In genomic region chr9:2816476-2817141, GRCh38 we compare ENCODE assay signal across 12 cellular contexts. TPM values are rescaled to one million over a fixed set of nuclear protein-coding genes. Genes with fewer than 3 reads are reported as not detected.
DNase-seq lines count a peak whose midpoint lies in the region; ATAC-seq and TF ChIP-seq lines count a peak whose summit lies in the region.
"Had no signal": no experiment of that assay in that cellular context is flagged by ENCODE, and none has a peak within 500 bp of the region (broad histone marks: within the 10 kb centered on the region; RNA-seq: fewer than 3 reads in every experiment).

No MANE protein-coding gene starts in this region.

- DNase-seq in AG10803 (ENCODE audit: low read depth) (peak; percentile 13), fibroblast of villous mesenchyme (ENCODE audit: low read depth) (peak; percentile 96), osteoblast (ENCODE audit: insufficient read length, low spot score, missing footprints) (no peak), NCI-H748 (lab: John Stamatoyannopoulos, UW; ENCODE audit: unreplicated experiment) (no peak), PC-3 (no peak), NCI-H2196 (lab: John Stamatoyannopoulos, UW; ENCODE audit: unreplicated experiment) (no peak)
- no peak for DNase-seq in activated T-helper 1 cell treated with anti-CD3 and anti-CD28 coated beads, Interleukin-12 subunit alpha, Interleukin-12 subunit beta, Interleukin-2, Interleukin-4 antibody, amounts not matched to agents 30 ng/mL and 10 ng/mL and 1 ng/mL, durations not matched to agents 14 hours and 24 hours and 36 hours (ENCODE audit: low spot score)
- DNase-seq in activated effector memory CD4-positive, alpha-beta T cell treated with Interleukin-2 at 50 U/mL for 16 hours, result no peak
- DNase-seq: substantia nigra, SW 1271 had no signal

- no peak for ATAC-seq in PC-3
- ATAC-seq: left lobe of liver had no signal

- intact Hi-C loops in activated T-helper 1 cell treated with anti-CD3 and anti-CD28 coated beads, Interleukin-12 subunit alpha, Interleukin-12 subunit beta, Interleukin-2, Interleukin-4 antibody, amounts not matched to agents 30 ng/mL and 10 ng/mL and 1 ng/mL, durations not matched to agents 14 hours and 24 hours and 36 hours (cut with micrococcal nuclease), result no loop called here
- intact Hi-C loops in PC-3 (cut with micrococcal nuclease), result no loop called here

- BruUV-seq in PC-3 (replicated peaks; lab: Mats Ljungman, UMichigan), result no TSS peak

- H3K27ac Mint-ChIP-seq in activated T-helper 1 cell treated with anti-CD3 and anti-CD28 coated beads, Interleukin-12 subunit alpha, Interleukin-12 subunit beta, Interleukin-2, Interleukin-4 antibody, amounts not matched to agents 30 ng/mL and 10 ng/mL and 1 ng/mL, durations not matched to agents 14 hours and 24 hours and 36 hours, result peak overlapping the region; percentile 3

- H3K4me2 ChIP-seq in osteoblast (ENCODE audit: insufficient read depth, low read length) (peak overlapping the region; percentile 52), PC-3 (ENCODE audit: low read length) (no peak overlapping the region)

- H3K4me1 ChIP-seq in osteoblast (ENCODE audit: insufficient read depth, low read length) (peaks cover 40% of the 10 kb centered on the region), PC-3 (ENCODE audit: insufficient read depth, low read length) (no peaks in the 10 kb centered on the region)

- no peaks in the 10 kb centered on the region for H3K9me3 Mint-ChIP-seq in activated T-helper 1 cell treated with anti-CD3 and anti-CD28 coated beads, Interleukin-12 subunit alpha, Interleukin-12 subunit beta, Interleukin-2, Interleukin-4 antibody, amounts not matched to agents 30 ng/mL and 10 ng/mL and 1 ng/mL, durations not matched to agents 14 hours and 24 hours and 36 hours

- peaks cover 15% of the 10 kb centered on the region for H3K79me2 ChIP-seq in osteoblast (ENCODE audit: insufficient read depth, low read length)
- no peaks in the 10 kb centered on the region for H3K79me2 ChIP-seq in PC-3 (ENCODE audit: low read length)

- H4K20me1 ChIP-seq in osteoblast (ENCODE audit: insufficient read depth, low read length) (no peaks in the 10 kb centered on the region), PC-3 (ENCODE audit: low read length) (no peaks in the 10 kb centered on the region)

- peaks cover 45% of the 10 kb centered on the region for H3K36me3 Mint-ChIP-seq in activated T-helper 1 cell treated with anti-CD3 and anti-CD28 coated beads, Interleukin-12 subunit alpha, Interleukin-12 subunit beta, Interleukin-2, Interleukin-4 antibody, amounts not matched to agents 30 ng/mL and 10 ng/mL and 1 ng/mL, durations not matched to agents 14 hours and 24 hours and 36 hours (ENCODE audit: low read depth)

- H3F3A ChIP-seq in PC-3 (ENCODE audit: low read length, unreplicated experiment), result no peaks in the 10 kb centered on the region

- H3K4me3 Mint-ChIP-seq in activated T-helper 1 cell treated with anti-CD3 and anti-CD28 coated beads, Interleukin-12 subunit alpha, Interleukin-12 subunit beta, Interleukin-2, Interleukin-4 antibody, amounts not matched to agents 30 ng/mL and 10 ng/mL and 1 ng/mL, durations not matched to agents 14 hours and 24 hours and 36 hours, result no peak overlapping the region

- H3K27ac ChIP-seq in osteoblast (ENCODE audit: low read depth, low read length), result peak overlapping the region; percentile 96
- H3K27ac ChIP-seq in PC-3 (ENCODE audit: low read length), result no peak overlapping the region
- H3K27ac ChIP-seq: HL-60 had no signal

- no peak overlapping the region for H3K9ac ChIP-seq in PC-3 (ENCODE audit: low read length)

- H2AFZ ChIP-seq in osteoblast (ENCODE audit: low read length) (no peak overlapping the region), PC-3 (ENCODE audit: low read length) (no peak overlapping the region)

- no peaks in the 10 kb centered on the region for H3K27me3 ChIP-seq in osteoblast (ENCODE audit: insufficient read depth, low read length)
- H3K27me3 ChIP-seq in PC-3 (ENCODE audit: low read length), result no peaks in the 10 kb centered on the region

- H3K4me3 ChIP-seq in AG10803 (ENCODE audit: low read length) (no peak overlapping the region), fibroblast of villous mesenchyme (ENCODE audit: low read depth, low read length) (no peak overlapping the region), osteoblast (ENCODE audit: insufficient read depth, low read length) (no peak overlapping the region), PC-3 (ENCODE audit: low read length) (no peak overlapping the region)

- POLR2A ChIA-PET in PC-3 (lab: Charles Lee; ENCODE audit: unreplicated experiment), result no interaction called here

- H3K4me1 Mint-ChIP-seq in activated T-helper 1 cell treated with anti-CD3 and anti-CD28 coated beads, Interleukin-12 subunit alpha, Interleukin-12 subunit beta, Interleukin-2, Interleukin-4 antibody, amounts not matched to agents 30 ng/mL and 10 ng/mL and 1 ng/mL, durations not matched to agents 14 hours and 24 hours and 36 hours (ENCODE audit: low read depth), result peaks cover 15% of the 10 kb centered on the region

- H3K36me3 ChIP-seq in osteoblast (ENCODE audit: insufficient read depth, low read length) (peaks cover 34% of the 10 kb centered on the region), PC-3 (ENCODE audit: low read depth, low read length) (peaks cover 39% of the 10 kb centered on the region)

- TF ChIP-seq CTCF in AG10803 (conservative IDR thresholded peaks at IDR 0.05; ENCODE audit: low read length), result no peak
- TF ChIP-seq CTCF in fibroblast of villous mesenchyme (IDR thresholded peaks at IDR 0.05; ENCODE audit: insufficient read depth, low read depth, low read length), result no peak
- no peak for TF ChIP-seq CTCF in osteoblast (IDR thresholded peaks at IDR 0.05; ENCODE audit: extremely low read depth, low read depth, low read length)
- TF ChIP-seq CTCF in PC-3 (conservative IDR thresholded peaks at IDR 0.05; ENCODE audit: low read depth, low read length), result no peak

- H3K9me3 ChIP-seq in osteoblast (ENCODE audit: low read depth, low read length) (no peaks in the 10 kb centered on the region), PC-3 (ENCODE audit: low read length) (no peaks in the 10 kb centered on the region)

- no peaks in the 10 kb centered on the region for H3K27me3 Mint-ChIP-seq in activated T-helper 1 cell treated with anti-CD3 and anti-CD28 coated beads, Interleukin-12 subunit alpha, Interleukin-12 subunit beta, Interleukin-2, Interleukin-4 antibody, amounts not matched to agents 30 ng/mL and 10 ng/mL and 1 ng/mL, durations not matched to agents 14 hours and 24 hours and 36 hours (ENCODE audit: insufficient read depth)

- no peaks in the 10 kb centered on the region for H3K9me2 ChIP-seq in PC-3 (replicated peaks; ENCODE audit: low read length)

- CTCF ChIA-PET in PC-3 (lab: Charles Lee), result no interaction called here

RNA-seq across cellular contexts. Expression of gene PUM3, which starts 27.3 kb away (rescaled TPM):
- 157 TPM in 2 replicates for total RNA-seq in activated T-helper 1 cell treated with anti-CD3 and anti-CD28 coated beads, Interleukin-12 subunit alpha, Interleukin-12 subunit beta, Interleukin-2, Interleukin-4 antibody, amounts not matched to agents 30 ng/mL and 10 ng/mL and 1 ng/mL, durations not matched to agents 14 hours and 24 hours and 36 hours
- total RNA-seq in fibroblast of villous mesenchyme (50.3 and 68.7 TPM in 2 replicates), osteoblast (35.4 and 40.2 TPM in 2 replicates), PC-3 (2014; rRNA removed) (34.4 and 45.5 TPM in 2 replicates)

Comparison
In these comparisons a context has a peak if more than half of its experiments do, and no peak if none do; other contexts are left out.
1. DNase-seq: peak in AG10803 (single experiment) and fibroblast of villous mesenchyme (single experiment); none in activated T-helper 1 cell treated with anti-CD3 and anti-CD28 coated beads, Interleukin-12 subunit alpha, Interleukin-12 subunit beta, Interleukin-2, Interleukin-4 antibody, amounts not matched to agents 30 ng/mL and 10 ng/mL and 1 ng/mL, durations not matched to agents 14 hours and 24 hours and 36 hours (single experiment), osteoblast (single experiment), activated effector memory CD4-positive, alpha-beta T cell treated with Interleukin-2 at 50 U/mL for 16 hours (single experiment), NCI-H748 (single experiment), PC-3 (single experiment) and NCI-H2196 (single experiment).